Comparison of ENCODE assay signal across 30 cellular contexts in genomic region chr3:83354205-83354604, GRCh38.
"Had no signal": no experiment of that assay in that cellular context is flagged by ENCODE, and none has a peak within 500 bp of the region (broad histone marks: within the 10 kb centered on the region; RNA-seq: fewer than 3 reads in every experiment).

No MANE protein-coding gene starts in this region.

- H3K4me3 Mint-ChIP-seq: natural killer cell; nephron; neural progenitor cell; stimulated activated memory B cell treated with anti-CD40 and anti-IgM and Interleukin-4, amounts not matched to agents 10 μg/mL and 1 μg/mL and 100 μg/mL, for 72 hours; stimulated activated naive CD8-positive, alpha-beta T cell treated with anti-CD3 and anti-CD28 coated beads, Interleukin-15, amount 100 ng/mL, for 72 hours; type B pancreatic cell had no signal

- H3K79me2 ChIP-seq: parathyroid adenoma had no signal

- H3K36me3 Mint-ChIP-seq: natural killer cell; neural progenitor cell; stimulated activated memory B cell treated with anti-CD40 and anti-IgM and Interleukin-4, amounts not matched to agents 10 μg/mL and 1 μg/mL and 100 μg/mL, for 72 hours; type B pancreatic cell had no signal

- H3K4me2 ChIP-seq: neural progenitor cell had no signal

- ATAC-seq: natural killer cell; psoas muscle; right cardiac atrium; right lobe of liver; stimulated activated memory B cell treated with anti-CD40 and anti-IgM and Interleukin-4, amounts not matched to agents 10 μg/mL and 1 μg/mL and 100 μg/mL, for 72 hours; stimulated activated naive CD8-positive, alpha-beta T cell treated with anti-CD3 and anti-CD28 coated beads, Interleukin-15, amount 100 ng/mL, for 72 hours; stimulated activated naive CD8-positive, alpha-beta T cell treated with anti-CD3 and anti-CD28 coated beads, Interleukin-15, Interleukin-2, amounts not matched to agents 100 U/mL and 50 U/mL, for 24 hours; upper lobe of right lung had no signal

- H3K4me1 Mint-ChIP-seq: natural killer cell; nephron; neural progenitor cell; stimulated activated memory B cell treated with anti-CD40 and anti-IgM and Interleukin-4, amounts not matched to agents 10 μg/mL and 1 μg/mL and 100 μg/mL, for 72 hours; stimulated activated naive CD8-positive, alpha-beta T cell treated with anti-CD3 and anti-CD28 coated beads, Interleukin-15, amount 100 ng/mL, for 72 hours had no signal

- H3K27me3 Mint-ChIP-seq: progenitor cell of endocrine pancreas; stimulated activated memory B cell treated with anti-CD40 and anti-IgM and Interleukin-4, amounts not matched to agents 10 μg/mL and 1 μg/mL and 100 μg/mL, for 72 hours; stimulated activated naive CD8-positive, alpha-beta T cell treated with anti-CD3 and anti-CD28 coated beads, Interleukin-15, amount 100 ng/mL, for 72 hours; type B pancreatic cell had no signal

- DNase-seq: natural killer cell; occipital lobe; ovary; posterior cingulate gyrus; psoas muscle; right cardiac atrium; right lobe of liver; sigmoid colon; small intestine; stimulated activated CD4-positive, alpha-beta T cell treated with anti-CD3 and anti-CD28 coated beads, Interleukin-15, amount 100 ng/mL, for 24 hours; stimulated activated CD4-positive, alpha-beta T cell treated with anti-CD3 and anti-CD28 coated beads, Interleukin-2, amount 100 ng/mL, for 24 hours; stimulated activated CD4-positive, alpha-beta T cell treated with anti-CD3 and anti-CD28 coated beads, Interleukin-2, amount 100 ng/mL, for 48 hours; stimulated activated CD4-positive, alpha-beta T cell treated with anti-CD3 and anti-CD28 coated beads, Interleukin-4, amount 100 ng/mL, for 4 hours; stimulated activated CD8-positive, alpha-beta memory T cell treated with anti-CD3 and anti-CD28 coated beads, Interleukin-4, amount 100 ng/mL, for 48 hours; stimulated activated naive CD4-positive, alpha-beta T cell; stimulated activated naive CD8-positive, alpha-beta T cell treated with anti-CD3 and anti-CD28 coated beads, Interleukin-15, amount 100 ng/mL, for 72 hours; stimulated activated naive CD8-positive, alpha-beta T cell treated with anti-CD3 and anti-CD28 coated beads, Interleukin-15, Interleukin-2, amounts not matched to agents 100 U/mL and 50 U/mL, for 24 hours; substantia nigra; testis; tibial artery; transverse colon; upper lobe of right lung; uterus had no signal

- H3K9me3 Mint-ChIP-seq: nephron had no signal

- H3K9ac ChIP-seq: neural progenitor cell, parathyroid adenoma had no signal

- H3K4me3 ChIP-seq: neural progenitor cell, ovary, psoas muscle, right lobe of liver, sigmoid colon, suprapubic skin, testis, tibial artery, transverse colon, upper lobe of right lung, uterus had no signal

- H3K4me1 ChIP-seq: neural progenitor cell, parathyroid adenoma, psoas muscle, right lobe of liver, sigmoid colon, suprapubic skin, testis, tibial artery, transverse colon, upper lobe of right lung, uterus had no signal

- H3K27ac Mint-ChIP-seq: natural killer cell; nephron; neural progenitor cell; progenitor cell of endocrine pancreas; stimulated activated memory B cell treated with anti-CD40 and anti-IgM and Interleukin-4, amounts not matched to agents 10 μg/mL and 1 μg/mL and 100 μg/mL, for 72 hours; stimulated activated naive CD8-positive, alpha-beta T cell treated with anti-CD3 and anti-CD28 coated beads, Interleukin-15, amount 100 ng/mL, for 72 hours; type B pancreatic cell had no signal

- H3K9me3 ChIP-seq: ovary, psoas muscle, right lobe of liver, testis, tibial artery, transverse colon, upper lobe of right lung, uterus had no signal

- H3K36me3 ChIP-seq: neural progenitor cell, ovary, right lobe of liver, sigmoid colon, suprapubic skin, tibial artery, transverse colon, upper lobe of right lung, uterus had no signal

- H3K27ac ChIP-seq: neural progenitor cell, ovary, parathyroid adenoma, psoas muscle, right lobe of liver, sigmoid colon, suprapubic skin, testis, tibial artery, transverse colon, upper lobe of right lung, uterus had no signal

- H3K27me3 ChIP-seq: neural progenitor cell, ovary, right lobe of liver, sigmoid colon, suprapubic skin, testis, tibial artery, transverse colon, upper lobe of right lung, uterus had no signal
